Comparison of ENCODE assay signal across 15 cellular contexts in genomic region chr20:8433286-8433685, GRCh38.
"Had no signal": no experiment of that assay in that cellular context is flagged by ENCODE, and none has a peak within 500 bp of the region (broad histone marks: within the 10 kb centered on the region; RNA-seq: fewer than 3 reads in every experiment).

No MANE protein-coding gene starts in this region.

- H3K27ac ChIP-seq: brain microvascular endothelial cell had no signal

- H3K4me3 Mint-ChIP-seq: activated CD8-positive, alpha-beta memory T cell treated with anti-CD3 and anti-CD28 coated beads, Interleukin-2, amount 10 ng/mL, durations not matched to agents 7 days and 5 days; activated T-cell treated with anti-CD3 and anti-CD28 coated beads, Interleukin-2, amount 50 U/mL, for 4 hours; dendritic cell treated with granulocyte-macrophage colony-stimulating factor and Interleukin-4, amounts not matched to agents 40 ng/mL and 50 ng/mL, for 4 days; effector memory CD8-positive, alpha-beta T cell; stimulated activated memory B cell treated with anti-CD40 and anti-IgM and Interleukin-4, amounts not matched to agents 10 μg/mL and 1 μg/mL and 100 μg/mL, for 72 hours had no signal

- H3K4me1 Mint-ChIP-seq: stimulated activated memory B cell treated with anti-CD40 and anti-IgM and Interleukin-4, amounts not matched to agents 10 μg/mL and 1 μg/mL and 100 μg/mL, for 72 hours had no signal

- ATAC-seq: activated CD8-positive, alpha-beta memory T cell treated with anti-CD3 and anti-CD28 coated beads, Interleukin-2, amount 10 ng/mL, durations not matched to agents 7 days and 5 days; activated naive CD4-positive, alpha-beta T cell treated with anti-CD3 and anti-CD28 coated beads, Interleukin-2, amount 50 U/mL, for 72 hours; activated T-cell treated with anti-CD3 and anti-CD28 coated beads, Interleukin-2, amount 50 U/mL, for 4 hours; effector memory CD8-positive, alpha-beta T cell; left lung; stimulated activated memory B cell treated with anti-CD40 and anti-IgM and Interleukin-4, amounts not matched to agents 10 μg/mL and 1 μg/mL and 100 μg/mL, for 72 hours had no signal

- H3K27me3 ChIP-seq: brain microvascular endothelial cell, left lung, right atrium auricular region, transverse colon had no signal

- H3K4me3 ChIP-seq: left lung, right atrium auricular region, transverse colon had no signal

- H3K36me3 ChIP-seq: brain microvascular endothelial cell, left lung, right atrium auricular region, transverse colon had no signal

- DNase-seq: activated CD4-positive, alpha-beta T cell treated with anti-CD3 and anti-CD28 coated beads for 1 hour; activated CD4-positive, alpha-beta T cell treated with anti-CD3 and anti-CD28 coated beads, Interleukin-2, amount 50 U/mL, for 48 hours; activated CD8-positive, alpha-beta memory T cell treated with anti-CD3 and anti-CD28 coated beads, Interleukin-2, amount 10 ng/mL, durations not matched to agents 7 days and 5 days; activated effector memory CD4-positive, alpha-beta T cell treated with anti-CD3 and anti-CD28 coated beads, Interleukin-2, amount 50 U/mL, for 16 hours; activated T-cell treated with anti-CD3 and anti-CD28 coated beads, Interleukin-2, amount 50 U/mL, for 4 hours; brain microvascular endothelial cell; effector memory CD8-positive, alpha-beta T cell; left lung; stimulated activated CD4-positive, alpha-beta T cell treated with anti-CD3 and anti-CD28 coated beads, Interleukin-1b, Interleukin-23, amount 100 ng/mL, for 48 hours; substantia nigra; transverse colon had no signal

- H3K9me3 ChIP-seq: left lung, right atrium auricular region, transverse colon had no signal

- H3K9me3 Mint-ChIP-seq: activated naive CD4-positive, alpha-beta T cell treated with anti-CD3 and anti-CD28 coated beads, Interleukin-2, amount 50 U/mL, for 72 hours; activated T-cell treated with anti-CD3 and anti-CD28 coated beads, Interleukin-2, amount 50 U/mL, for 4 hours; dendritic cell treated with granulocyte-macrophage colony-stimulating factor and Interleukin-4, amounts not matched to agents 40 ng/mL and 50 ng/mL, for 4 days; effector memory CD8-positive, alpha-beta T cell; stimulated activated memory B cell treated with anti-CD40 and anti-IgM and Interleukin-4, amounts not matched to agents 10 μg/mL and 1 μg/mL and 100 μg/mL, for 72 hours had no signal

- H3K36me3 Mint-ChIP-seq: activated CD8-positive, alpha-beta memory T cell treated with anti-CD3 and anti-CD28 coated beads, Interleukin-2, amount 10 ng/mL, durations not matched to agents 7 days and 5 days; activated naive CD4-positive, alpha-beta T cell treated with anti-CD3 and anti-CD28 coated beads, Interleukin-2, amount 50 U/mL, for 72 hours; stimulated activated memory B cell treated with anti-CD40 and anti-IgM and Interleukin-4, amounts not matched to agents 10 μg/mL and 1 μg/mL and 100 μg/mL, for 72 hours had no signal

- H3K27me3 Mint-ChIP-seq: activated CD8-positive, alpha-beta memory T cell treated with anti-CD3 and anti-CD28 coated beads, Interleukin-2, amount 10 ng/mL, durations not matched to agents 7 days and 5 days; dendritic cell treated with granulocyte-macrophage colony-stimulating factor and Interleukin-4, amounts not matched to agents 40 ng/mL and 50 ng/mL, for 4 days; effector memory CD8-positive, alpha-beta T cell; stimulated activated memory B cell treated with anti-CD40 and anti-IgM and Interleukin-4, amounts not matched to agents 10 μg/mL and 1 μg/mL and 100 μg/mL, for 72 hours had no signal

- H3K27ac Mint-ChIP-seq: activated CD8-positive, alpha-beta memory T cell treated with anti-CD3 and anti-CD28 coated beads, Interleukin-2, amount 10 ng/mL, durations not matched to agents 7 days and 5 days; activated naive CD4-positive, alpha-beta T cell treated with anti-CD3 and anti-CD28 coated beads, Interleukin-2, amount 50 U/mL, for 72 hours; dendritic cell treated with granulocyte-macrophage colony-stimulating factor and Interleukin-4, amounts not matched to agents 40 ng/mL and 50 ng/mL, for 4 days; effector memory CD8-positive, alpha-beta T cell; stimulated activated memory B cell treated with anti-CD40 and anti-IgM and Interleukin-4, amounts not matched to agents 10 μg/mL and 1 μg/mL and 100 μg/mL, for 72 hours had no signal
